ENCODE assay signal across 26 cellular contexts in the genomic region with DNA sequence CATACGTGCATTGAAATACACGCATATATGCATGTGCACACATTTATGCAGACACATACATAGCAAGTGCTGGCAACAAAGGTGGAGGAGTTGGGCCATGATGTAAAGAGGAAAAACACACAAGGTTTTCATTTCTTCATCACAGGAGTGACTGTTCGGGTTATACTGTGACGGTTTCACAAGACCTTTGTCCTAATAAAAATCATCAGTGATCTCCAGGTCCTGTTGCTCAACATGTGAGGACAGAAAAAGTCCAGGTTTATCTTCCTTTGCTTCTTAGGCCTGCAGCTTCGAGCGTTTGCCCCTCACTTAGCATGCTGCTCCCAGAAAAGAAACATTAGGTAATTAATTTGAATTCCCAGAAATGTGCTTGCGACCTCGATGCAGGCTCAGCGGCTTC.
"Had no signal": no experiment of that assay in that cellular context is flagged by ENCODE, and none has a peak within 500 bp of the region (broad histone marks: within the 10 kb centered on the region; RNA-seq: fewer than 3 reads in every experiment).

No MANE protein-coding gene starts in this region.

- H3K36me3 ChIP-seq: neutrophil, pancreas, stomach, thoracic aorta, thyroid gland, tibial nerve, upper lobe of left lung, vagina had no signal

- FAIRE-seq: pancreas had no signal

- ATAC-seq: pancreas; psoas muscle; right cardiac atrium; sciatic nerve; stimulated activated effector memory CD8-positive, alpha-beta T cell treated with anti-CD3 and anti-CD28 coated beads, Interleukin-12 subunit alpha, Interleukin-12 subunit beta, amount 100 ng/mL, for 72 hours; stimulated activated naive B cell treated with anti-CD40 and anti-IgM and Interleukin-4, amounts not matched to agents 10 μg/mL and 1 μg/mL and 100 μg/mL, for 72 hours had no signal

- H3K4me3 ChIP-seq: pancreas, psoas muscle, skin epidermis, stomach, thoracic aorta, thyroid gland, tibial nerve, upper lobe of left lung, vagina had no signal

- DNase-seq: naive thymus-derived CD4-positive, alpha-beta T cell; natural killer cell; nucleus accumbens; pancreas; psoas muscle; right cardiac atrium; stimulated activated CD4-positive, alpha-beta T cell treated with anti-CD3 and anti-CD28 coated beads, Interleukin-15, amount 100 ng/mL, for 24 hours; stimulated activated CD4-positive, alpha-beta T cell treated with anti-CD3 and anti-CD28 coated beads, Interleukin-2, amount 100 ng/mL, for 24 hours; stimulated activated CD4-positive, alpha-beta T cell treated with anti-CD3 and anti-CD28 coated beads, Interleukin-2, amount 100 ng/mL, for 48 hours; stimulated activated CD4-positive, alpha-beta T cell treated with anti-CD3 and anti-CD28 coated beads, Interleukin-4, amount 100 ng/mL, for 24 hours; stimulated activated naive B cell treated with anti-CD40 and anti-IgM and Interleukin-4, amounts not matched to agents 10 μg/mL and 1 μg/mL and 100 μg/mL, for 72 hours; stimulated activated naive CD4-positive, alpha-beta T cell treated with Interleukin-2 at 50 U/mL for 16 hours; stomach; thyroid gland; trophoblast cell had no signal

- H3K27me3 ChIP-seq: neutrophil, pancreas, stomach, thyroid gland, tibial nerve, upper lobe of left lung, vagina had no signal

- H3K4me1 ChIP-seq: pancreas, psoas muscle, stomach, thyroid gland, tibial nerve, upper lobe of left lung, vagina had no signal

- H3K27ac ChIP-seq: neutrophil, pancreas, psoas muscle, skin epidermis, stomach, thoracic aorta, thyroid gland, tibial nerve, upper lobe of left lung, vagina had no signal

- H3K27ac Mint-ChIP-seq: naive thymus-derived CD4-positive, alpha-beta T cell; natural killer cell; nephron; stimulated activated effector memory CD8-positive, alpha-beta T cell treated with anti-CD3 and anti-CD28 coated beads, Interleukin-12 subunit alpha, Interleukin-12 subunit beta, amount 100 ng/mL, for 72 hours; stimulated activated naive B cell treated with anti-CD40 and anti-IgM and Interleukin-4, amounts not matched to agents 10 μg/mL and 1 μg/mL and 100 μg/mL, for 72 hours; stimulated activated naive CD8-positive, alpha-beta T cell treated with anti-CD3 and anti-CD28 coated beads, Interleukin-15, Interleukin-2, amounts not matched to agents 100 ng/mL and 50 ng/mL, for 24 hours had no signal

- H3K4me1 Mint-ChIP-seq: naive thymus-derived CD4-positive, alpha-beta T cell; natural killer cell; nephron; stimulated activated effector memory CD8-positive, alpha-beta T cell treated with anti-CD3 and anti-CD28 coated beads, Interleukin-12 subunit alpha, Interleukin-12 subunit beta, amount 100 ng/mL, for 72 hours; stimulated activated naive B cell treated with anti-CD40 and anti-IgM and Interleukin-4, amounts not matched to agents 10 μg/mL and 1 μg/mL and 100 μg/mL, for 72 hours had no signal

- H3K36me3 Mint-ChIP-seq: naive thymus-derived CD4-positive, alpha-beta T cell; natural killer cell; stimulated activated effector memory CD8-positive, alpha-beta T cell treated with anti-CD3 and anti-CD28 coated beads, Interleukin-12 subunit alpha, Interleukin-12 subunit beta, amount 100 ng/mL, for 72 hours; stimulated activated naive B cell treated with anti-CD40 and anti-IgM and Interleukin-4, amounts not matched to agents 10 μg/mL and 1 μg/mL and 100 μg/mL, for 72 hours had no signal

- H3K9me3 ChIP-seq: neutrophil, pancreas, psoas muscle, stomach, thoracic aorta, thyroid gland, tibial nerve, upper lobe of left lung, vagina had no signal

- H3K27me3 Mint-ChIP-seq: stimulated activated naive B cell treated with anti-CD40 and anti-IgM and Interleukin-4, amounts not matched to agents 10 μg/mL and 1 μg/mL and 100 μg/mL, for 72 hours had no signal

- H3K9me3 Mint-ChIP-seq: nephron; neural crest cell; stimulated activated naive CD8-positive, alpha-beta T cell treated with anti-CD3 and anti-CD28 coated beads, Interleukin-15, Interleukin-2, amounts not matched to agents 100 ng/mL and 50 ng/mL, for 24 hours had no signal

- H3K4me3 Mint-ChIP-seq: naive thymus-derived CD4-positive, alpha-beta T cell; natural killer cell; nephron; neural crest cell; stimulated activated effector memory CD8-positive, alpha-beta T cell treated with anti-CD3 and anti-CD28 coated beads, Interleukin-12 subunit alpha, Interleukin-12 subunit beta, amount 100 ng/mL, for 72 hours; stimulated activated naive B cell treated with anti-CD40 and anti-IgM and Interleukin-4, amounts not matched to agents 10 μg/mL and 1 μg/mL and 100 μg/mL, for 72 hours; stimulated activated naive CD8-positive, alpha-beta T cell treated with anti-CD3 and anti-CD28 coated beads, Interleukin-15, Interleukin-2, amounts not matched to agents 100 ng/mL and 50 ng/mL, for 24 hours had no signal
